ENCODE assay signal across 13 cellular contexts in the genomic region with DNA sequence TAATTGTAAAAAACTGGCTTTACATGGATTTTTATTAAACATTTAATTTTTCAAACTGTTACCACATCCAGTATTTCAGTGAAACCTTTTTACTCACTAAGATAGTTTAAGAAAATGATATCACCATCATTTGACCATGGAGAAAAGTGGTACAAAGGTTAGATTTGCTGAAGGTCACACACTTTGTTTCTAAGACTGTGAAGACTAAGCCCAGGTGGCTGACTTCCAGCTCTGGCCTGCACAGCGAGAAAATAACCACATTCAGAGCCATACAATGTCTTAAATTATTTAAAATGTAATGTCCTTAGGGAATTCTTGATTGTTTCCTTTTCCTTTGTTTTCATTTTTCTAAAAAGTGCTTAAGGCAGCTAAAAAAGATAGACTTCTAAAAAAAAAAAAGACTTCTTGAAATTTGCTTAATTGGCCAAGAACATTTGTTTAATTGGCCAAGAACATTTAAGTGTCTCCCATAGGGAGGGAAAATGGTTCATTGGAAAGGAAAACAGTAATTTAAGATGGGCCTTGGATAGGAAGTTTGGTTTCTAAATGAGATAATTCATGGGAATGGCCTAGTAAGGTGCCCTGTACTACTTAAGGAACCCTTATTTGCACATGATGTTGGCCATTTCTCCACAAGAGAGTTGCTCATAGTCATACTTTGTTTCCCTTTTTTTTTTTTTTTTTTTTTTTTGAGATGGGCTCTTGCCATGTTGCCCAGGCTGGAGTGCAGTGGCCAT.
"Had no signal": no experiment of that assay in that cellular context is flagged by ENCODE, and none has a peak within 500 bp of the region (broad histone marks: within the 10 kb centered on the region; RNA-seq: fewer than 3 reads in every experiment).

No MANE protein-coding gene starts in this region.

- H3K4me3 ChIP-seq: sigmoid colon, stomach, thyroid gland had no signal

- ATAC-seq: left colon; natural killer cell treated with Interleukin-12 subunit alpha and Interleukin-12 subunit beta and Interleukin-15 and Interleukin-18, amount 100 ng/mL, for 72 hours had no signal

- DNase-seq: activated CD4-positive, alpha-beta T cell treated with anti-CD3 and anti-CD28 coated beads, Interleukin-2, amount 10 ng/mL, durations not matched to agents 7 days and 5 days; activated CD4-positive, CD25-positive, alpha-beta regulatory T cell; activated CD8-positive, alpha-beta memory T cell treated with anti-CD3 and anti-CD28 coated beads for 24 hours; activated naive CD4-positive, alpha-beta T cell treated with anti-CD3 and anti-CD28 coated beads for 36 hours; foreskin fibroblast; glutamatergic neuron; left colon; sigmoid colon; stimulated activated CD4-positive, alpha-beta T cell treated with anti-CD3 and anti-CD28 coated beads, Interleukin-4, amount 100 ng/mL, for 1 hour; stomach; T-helper 2 cell; thyroid gland had no signal
